ENCODE assay signal across 8 cellular contexts in genomic region chr17:38485681-38486298, GRCh38. TPM values are rescaled to one million over a fixed set of nuclear protein-coding genes. Genes with fewer than 3 reads are reported as not detected.
DNase-seq lines count a peak whose midpoint lies in the region; ATAC-seq and TF ChIP-seq lines count a peak whose summit lies in the region.
"Not testable (repeated sequence)": the region's sequence is repeated elsewhere in the genome, so short reads cannot be mapped to it uniquely, and the experiment has no call there.

No MANE protein-coding gene starts in this region.

- CTCF ChIA-PET in activated naive CD4-positive, alpha-beta T cell treated with anti-CD3 and anti-CD28 coated beads for 36 hours (lab: Charles Lee): interaction anchor here (0.6 to 1.8 kb wide), 8 partner anchors 24 to 1060 kb away, joined by 3 to 7 read pairs (median 4); no protein-coding TSS in a partner anchor

- not testable (repeated sequence) for H3K4me3 Mint-ChIP-seq in activated naive CD4-positive, alpha-beta T cell treated with anti-CD3 and anti-CD28 coated beads for 36 hours

- H3K9me3 ChIP-seq in heart right ventricle, tibial nerve: not testable (repeated sequence)

- 76 to 82% methylated on average over 13 of the region's 13 CpGs for WGBS in heart right ventricle, 2 donors
- WGBS in tibial nerve, 2 donors: 59 to 71% methylated on average over 11 to 13 of the region's 13 CpGs

- ATAC-seq in GM21381 (IDR thresholded peaks at IDR 0.05; ENCODE audit: unreplicated experiment): peak; percentile 86
- ATAC-seq in HG03045 (IDR thresholded peaks at IDR 0.05; ENCODE audit: unreplicated experiment): peak; percentile 72
- not testable (repeated sequence) for ATAC-seq in heart right ventricle

- TF ChIP-seq POLR2A in GM15510 (IDR thresholded peaks at IDR 0.05; ENCODE audit: borderline replicate concordance, extremely low read depth, insufficient read length): peak; percentile 84
- TF ChIP-seq POLR2A in tibial nerve (IDR thresholded peaks at IDR 0.05): not testable (repeated sequence)

- H3K36me3 ChIP-seq in heart right ventricle (peaks cover 0 to 86% (median 18%) of the 10 kb centered on the region in 9 donors), tibial nerve (peaks cover 0 to 37% (median 0%) of the 10 kb centered on the region in 3 donors)

- H3K9me3 Mint-ChIP-seq in activated naive CD4-positive, alpha-beta T cell treated with anti-CD3 and anti-CD28 coated beads for 36 hours: not testable (repeated sequence)

- peak in 1 of 2 donors; percentile 5 for TF ChIP-seq EP300 in tibial nerve (IDR thresholded peaks at IDR 0.05)

- H3K27ac ChIP-seq in heart right ventricle: peak overlapping the region in 6 of 10 donors; percentile 10 to 84 (median 44)
- peak overlapping the region; percentile 22 to 85 (median 60) for H3K27ac ChIP-seq in tibial nerve

- H3K27me3 ChIP-seq in heart right ventricle, tibial nerve: not testable (repeated sequence)

- intact Hi-C loops in activated naive CD4-positive, alpha-beta T cell treated with anti-CD3 and anti-CD28 coated beads for 36 hours (cut with micrococcal nuclease): loop anchor here (1.0 kb wide), 2 partner anchors 41 to 62 kb away; no protein-coding TSS in a partner anchor
- intact Hi-C loops in heart right ventricle (cut with DNase I): loop anchor here in 9 of 10 donors (2.0 to 10.0 kb wide), 6 partner anchors 41 to 63 kb away; partner anchors contain the start of gene ARHGAP23 (in 5 of the 9)

- H3K36me3 Mint-ChIP-seq in activated naive CD4-positive, alpha-beta T cell treated with anti-CD3 and anti-CD28 coated beads for 36 hours (ENCODE audit: low read depth): not testable (repeated sequence)

- not testable (repeated sequence) for H3K27me3 Mint-ChIP-seq in activated naive CD4-positive, alpha-beta T cell treated with anti-CD3 and anti-CD28 coated beads for 36 hours (ENCODE audit: low read depth)

- H3K4me1 ChIP-seq in heart right ventricle (peaks cover 0 to 40% (median 19%) of the 10 kb centered on the region in 9 donors), tibial nerve (peaks cover 0 to 54% (median 18%) of the 10 kb centered on the region in 4 donors)

- not testable (repeated sequence) for H3K4me3 ChIP-seq in heart right ventricle, tibial nerve

- not testable (repeated sequence) for TF ChIP-seq CTCF in heart right ventricle (IDR thresholded peaks at IDR 0.05); tibial nerve (IDR thresholded peaks at IDR 0.05)

- not testable (repeated sequence) for H3K27ac Mint-ChIP-seq in activated naive CD4-positive, alpha-beta T cell treated with anti-CD3 and anti-CD28 coated beads for 36 hours

- H3K4me1 Mint-ChIP-seq in activated naive CD4-positive, alpha-beta T cell treated with anti-CD3 and anti-CD28 coated beads for 36 hours (ENCODE audit: low read depth): not testable (repeated sequence)

- DNase-seq in T-helper 2 cell: peak in 3 of 5 experiments; percentile 8 to 67 (median 25)
- peak; percentile 11 for DNase-seq in activated naive CD4-positive, alpha-beta T cell treated with anti-CD3 and anti-CD28 coated beads for 36 hours
- not testable (repeated sequence) for DNase-seq in heart right ventricle; tibial nerve (ENCODE audit: low spot score in 2 of 2)
- peak; percentile 20 to 28 (median 22) for DNase-seq in stimulated activated CD4-positive, alpha-beta T cell treated with anti-CD3 and anti-CD28 coated beads, Interleukin-12 subunit alpha, Interleukin-12 subunit beta, amount 100 ng/mL, for 48 hours (ENCODE audit: low read depth in 2 of 3, low spot score in 1 of 3)

RNA-seq across cellular contexts. Expression of gene ARHGAP23, which starts 57.5 kb away (rescaled TPM):
- total RNA-seq in activated naive CD4-positive, alpha-beta T cell treated with anti-CD3 and anti-CD28 coated beads for 36 hours: 1 to 10 TPM in 1 of 2 experiments, under 1 TPM in 1; 0.52 to 1.0 TPM
- total RNA-seq in heart right ventricle: 10 to 100 TPM; 48.3 to 78.4 (median 68.0) TPM
- polyA plus RNA-seq in heart right ventricle: 10 to 100 TPM; 31.5 to 33.2 TPM
- total RNA-seq in tibial nerve: 10 to 100 TPM; 41.0 to 80.7 (median 65.7) TPM

Comparison
In these comparisons a context has a peak if more than half of its experiments do, and no peak if none do; other contexts are left out.
1. RNA of gene ARHGAP23, which starts 57.5 kb away (total RNA-seq): 48.3 to 78.4 TPM in heart right ventricle and 41.0 to 80.7 TPM in tibial nerve; 0.52 to 1.0 TPM in activated naive CD4-positive, alpha-beta T cell treated with anti-CD3 and anti-CD28 coated beads for 36 hours; every median in the first group is over 10 times any median in the second.